ENCODE assay signal across 24 cellular contexts in the genomic region with DNA sequence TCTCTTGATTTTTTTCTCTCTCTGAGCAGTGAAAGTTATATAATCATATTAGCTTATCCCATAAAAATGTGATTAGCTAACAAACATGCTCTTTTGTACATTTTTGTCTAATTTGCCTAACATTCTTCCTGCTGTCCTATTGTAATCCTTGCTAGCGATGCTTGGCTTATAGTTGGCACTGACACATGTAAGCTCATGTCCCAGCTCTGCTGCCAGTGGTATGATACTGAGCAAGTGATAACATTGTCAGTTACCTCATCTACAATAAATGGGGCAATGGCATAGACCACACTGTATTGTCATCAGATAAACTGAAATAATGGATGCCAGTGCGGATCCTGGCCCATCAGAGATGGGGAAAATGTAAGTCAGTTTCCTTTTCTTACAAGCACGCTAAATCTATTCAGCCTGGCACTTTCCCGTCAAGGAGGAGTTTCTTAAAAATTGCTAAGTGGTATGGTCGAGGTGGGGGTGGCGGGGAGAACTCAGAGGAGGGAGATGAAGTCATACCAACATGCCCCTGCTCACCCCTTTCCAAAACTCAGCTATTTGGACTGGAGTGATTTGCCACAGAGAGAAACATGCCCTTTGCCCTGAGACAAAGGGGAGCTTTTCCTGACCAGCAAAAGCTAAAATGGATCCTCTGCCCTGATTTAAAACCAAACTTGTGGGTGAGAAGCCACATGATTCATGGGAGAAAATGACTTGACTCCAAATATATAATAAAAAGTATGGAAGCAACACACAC. TPM values are rescaled to one million over a fixed set of nuclear protein-coding genes. Genes with fewer than 3 reads are reported as not detected.
DNase-seq lines count a peak whose midpoint lies in the region; ATAC-seq and TF ChIP-seq lines count a peak whose summit lies in the region.
"Had no signal": no experiment of that assay in that cellular context is flagged by ENCODE, and none has a peak within 500 bp of the region (broad histone marks: within the 10 kb centered on the region; RNA-seq: fewer than 3 reads in every experiment).

No MANE protein-coding gene starts in this region.

- H3K4me3 ChIP-seq in adipocyte (ENCODE audit: low read length) = no peak overlapping the region
- no peak overlapping the region for H3K4me3 ChIP-seq in prostate gland
- H3K4me3 ChIP-seq: GM12878, vagina had no signal

- DNase-seq in EL (peak; percentile 12), adipocyte (ENCODE audit: low read depth) (peak; percentile 28), left ventricle myocardium superior (no peak), progenitor cell of endocrine pancreas (ENCODE audit: low spot score, unreplicated experiment) (no peak), AG08396 (ENCODE audit: low spot score) (no peak), inferior parietal cortex (ENCODE audit: extremely low spot score) (no peak), prostate gland (ENCODE audit: low spot score) (no peak)
- DNase-seq: activated naive CD4-positive, alpha-beta T cell treated with anti-CD3 and anti-CD28 coated beads, Interleukin-2, amount 10 ng/mL, durations not matched to agents 7 days and 5 days; activated T-cell treated with anti-CD3 and anti-CD28 coated beads, Interleukin-2, amount 50 U/mL, for 24 hours; CD4-positive, CD25-positive, alpha-beta regulatory T cell; DMS 273 treated with DMSO at 0.1 percent for 48 hours; foreskin keratinocyte; NCI-H187; NCI-H748 treated with DMSO at 0.1 percent for 48 hours; stimulated activated CD4-positive, alpha-beta T cell treated with anti-CD3 and anti-CD28 coated beads, Interleukin-1b, Interleukin-23, amount 100 ng/mL, for 48 hours had no signal

- no peak overlapping the region for H3K4me3 Mint-ChIP-seq in progenitor cell of endocrine pancreas (ENCODE audit: low read depth)
- H3K4me3 Mint-ChIP-seq: activated naive CD4-positive, alpha-beta T cell treated with anti-CD3 and anti-CD28 coated beads, Interleukin-2, amount 10 ng/mL, durations not matched to agents 7 days and 5 days; activated T-cell treated with anti-CD3 and anti-CD28 coated beads, Interleukin-2, amount 50 U/mL, for 24 hours; CD4-positive, CD25-positive, alpha-beta regulatory T cell; stimulated activated effector memory CD8-positive, alpha-beta T cell treated with anti-CD3 and anti-CD28 coated beads, Interleukin-12 subunit alpha, Interleukin-12 subunit beta, amount 100 ng/mL, for 72 hours had no signal

- H3K36me3 ChIP-seq in adipocyte (ENCODE audit: control insufficient read depth, insufficient read depth, low read length, severe bottlenecking) = no peaks in the 10 kb centered on the region
- H3K36me3 ChIP-seq in prostate gland = no peaks in the 10 kb centered on the region
- H3K36me3 ChIP-seq: vagina had no signal

- H3K9me3 ChIP-seq in adipocyte (ENCODE audit: control insufficient read depth, low read length) = peaks cover 13% of the 10 kb centered on the region
- no peaks in the 10 kb centered on the region for H3K9me3 ChIP-seq in prostate gland
- H3K9me3 ChIP-seq: vagina had no signal

- H3K27me3 ChIP-seq in adipocyte (replicated peaks; ENCODE audit: control insufficient read depth, insufficient read depth, low read length) (no peaks in the 10 kb centered on the region), prostate gland (replicated peaks; ENCODE audit: insufficient read depth) (no peaks in the 10 kb centered on the region)
- H3K27me3 ChIP-seq: vagina had no signal

- no peak overlapping the region for H3K27ac ChIP-seq in prostate gland
- H3K27ac ChIP-seq: foreskin keratinocyte, vagina had no signal

- TF ChIP-seq POLR2A in prostate gland (IDR thresholded peaks at IDR 0.05) = no peak

- ATAC-seq in left ventricle myocardium superior (peak; percentile 25), GM21526 (IDR thresholded peaks at IDR 0.05; ENCODE audit: low FRiP score, unreplicated experiment) (no peak)
- ATAC-seq: stimulated activated effector memory CD8-positive, alpha-beta T cell treated with anti-CD3 and anti-CD28 coated beads, Interleukin-12 subunit alpha, Interleukin-12 subunit beta, amount 100 ng/mL, for 72 hours had no signal

- H3K9me3 Mint-ChIP-seq in progenitor cell of endocrine pancreas (ENCODE audit: low read depth) = peaks cover 8% of the 10 kb centered on the region
- H3K9me3 Mint-ChIP-seq: activated naive CD4-positive, alpha-beta T cell treated with anti-CD3 and anti-CD28 coated beads, Interleukin-2, amount 10 ng/mL, durations not matched to agents 7 days and 5 days; activated T-cell treated with anti-CD3 and anti-CD28 coated beads, Interleukin-2, amount 50 U/mL, for 24 hours; stimulated activated effector memory CD8-positive, alpha-beta T cell treated with anti-CD3 and anti-CD28 coated beads, Interleukin-12 subunit alpha, Interleukin-12 subunit beta, amount 100 ng/mL, for 72 hours had no signal

- H3K27ac Mint-ChIP-seq in progenitor cell of endocrine pancreas = peak overlapping the region; percentile 93
- H3K27ac Mint-ChIP-seq: activated naive CD4-positive, alpha-beta T cell treated with anti-CD3 and anti-CD28 coated beads, Interleukin-2, amount 10 ng/mL, durations not matched to agents 7 days and 5 days; activated T-cell treated with anti-CD3 and anti-CD28 coated beads, Interleukin-2, amount 50 U/mL, for 24 hours; CD4-positive, CD25-positive, alpha-beta regulatory T cell; stimulated activated effector memory CD8-positive, alpha-beta T cell treated with anti-CD3 and anti-CD28 coated beads, Interleukin-12 subunit alpha, Interleukin-12 subunit beta, amount 100 ng/mL, for 72 hours had no signal

- no peak overlapping the region for H3K9ac ChIP-seq in adipocyte (ENCODE audit: low read length)

- H3K27me3 Mint-ChIP-seq in progenitor cell of endocrine pancreas = no peaks in the 10 kb centered on the region
- H3K27me3 Mint-ChIP-seq: activated naive CD4-positive, alpha-beta T cell treated with anti-CD3 and anti-CD28 coated beads, Interleukin-2, amount 10 ng/mL, durations not matched to agents 7 days and 5 days had no signal

- peaks cover 7% of the 10 kb centered on the region for H3K36me3 Mint-ChIP-seq in progenitor cell of endocrine pancreas (ENCODE audit: insufficient read depth)
- H3K36me3 Mint-ChIP-seq: activated naive CD4-positive, alpha-beta T cell treated with anti-CD3 and anti-CD28 coated beads, Interleukin-2, amount 10 ng/mL, durations not matched to agents 7 days and 5 days; CD4-positive, CD25-positive, alpha-beta regulatory T cell; stimulated activated effector memory CD8-positive, alpha-beta T cell treated with anti-CD3 and anti-CD28 coated beads, Interleukin-12 subunit alpha, Interleukin-12 subunit beta, amount 100 ng/mL, for 72 hours had no signal

- H3K4me1 ChIP-seq in adipocyte (ENCODE audit: control insufficient read depth, insufficient read depth, low read length) (peaks cover 23% of the 10 kb centered on the region), prostate gland (replicated peaks) (peaks cover 14% of the 10 kb centered on the region)
- H3K4me1 ChIP-seq: foreskin keratinocyte had no signal

- peaks cover 47% of the 10 kb centered on the region for H3K4me1 Mint-ChIP-seq in progenitor cell of endocrine pancreas (ENCODE audit: low read depth)
- H3K4me1 Mint-ChIP-seq: activated naive CD4-positive, alpha-beta T cell treated with anti-CD3 and anti-CD28 coated beads, Interleukin-2, amount 10 ng/mL, durations not matched to agents 7 days and 5 days; CD4-positive, CD25-positive, alpha-beta regulatory T cell; stimulated activated effector memory CD8-positive, alpha-beta T cell treated with anti-CD3 and anti-CD28 coated beads, Interleukin-12 subunit alpha, Interleukin-12 subunit beta, amount 100 ng/mL, for 72 hours had no signal

- intact Hi-C loops in left ventricle myocardium superior (cut with micrococcal nuclease) = no loop called here
- intact Hi-C loops in prostate gland (cut with DNase I) = loop anchor here (5.0 kb wide), 1 partner anchor 226 kb away; no protein-coding TSS in a partner anchor

- TF ChIP-seq CTCF in progenitor cell of endocrine pancreas (IDR thresholded peaks at IDR 0.05; ENCODE audit: unreplicated experiment) (no peak), prostate gland (IDR thresholded peaks at IDR 0.05) (no peak)

- WGBS in prostate gland = 81% methylated on average over 6 of the region's 6 CpGs

RNA-seq across cellular contexts. Expression of gene FYB2, which starts 1.3 kb away (rescaled TPM):
- total RNA-seq in left ventricle myocardium superior (15.2 TPM), progenitor cell of endocrine pancreas (7.6 and 9.6 TPM in 2 replicates), prostate gland (1 to 10 TPM; 7.8 to 8.2 TPM)
- total RNA-seq: CD4-positive, CD25-positive, alpha-beta regulatory T cell; dermis microvascular lymphatic vessel endothelial cell; foreskin keratinocyte; kidney epithelial cell; LHCN-M2; osteocyte; vagina had no signal

RNA-seq across cellular contexts. Expression of gene C8A, which starts 36.7 kb away (rescaled TPM):
- total RNA-seq in left ventricle myocardium superior (not detected), progenitor cell of endocrine pancreas (0.77 and 0.98 TPM in 2 replicates), prostate gland (not detected)
- total RNA-seq: CD4-positive, CD25-positive, alpha-beta regulatory T cell; dermis microvascular lymphatic vessel endothelial cell; foreskin keratinocyte; GM12878; kidney epithelial cell; LHCN-M2; osteocyte; temporal lobe; vagina had no signal

Comparison
In these comparisons a context has a peak if more than half of its experiments do, and no peak if none do; other contexts are left out.
1. DNase-seq: peak in EL (single experiment) and adipocyte (single experiment); none in left ventricle myocardium superior (single experiment), progenitor cell of endocrine pancreas (single experiment), AG08396 (single experiment), inferior parietal cortex (single experiment) and prostate gland (single experiment).